Comparison of ENCODE assay signal across 19 cellular contexts in the genomic region with DNA sequence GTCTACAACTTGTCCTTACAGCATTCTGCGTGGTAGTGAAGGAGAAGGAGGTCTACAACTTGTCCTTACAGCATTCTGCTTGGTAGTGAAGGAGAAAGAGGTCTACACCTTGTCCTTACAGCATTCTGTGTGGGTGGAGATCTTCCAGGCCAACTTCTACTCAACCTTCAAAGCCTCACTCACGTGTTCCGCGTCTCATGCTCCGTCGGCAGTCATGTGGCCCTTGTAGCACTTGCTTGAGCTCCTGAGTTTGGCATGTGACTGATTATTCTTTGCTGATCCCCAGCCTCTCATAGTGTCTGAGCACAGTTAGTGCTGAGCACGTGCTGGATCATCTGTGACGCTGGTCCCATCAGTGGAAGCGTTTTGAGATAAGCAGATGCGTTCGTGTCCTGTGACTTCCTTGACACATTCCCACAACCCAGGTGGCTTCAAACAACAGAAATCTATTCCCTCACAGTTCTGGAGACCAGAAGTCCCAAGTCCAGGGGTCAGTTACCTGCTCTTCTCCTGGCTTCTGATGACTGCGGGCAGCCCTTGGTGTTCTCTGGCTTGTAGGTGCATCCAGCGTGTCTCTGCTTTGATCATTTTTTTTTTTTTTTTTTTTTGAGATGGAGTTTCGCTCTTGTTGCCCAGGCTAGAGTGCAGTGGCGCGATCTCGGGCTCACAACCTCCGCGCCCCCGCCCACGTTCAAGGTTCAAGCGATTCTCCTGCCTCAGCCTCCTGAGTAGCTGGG. TPM values are rescaled to one million over a fixed set of nuclear protein-coding genes. Genes with fewer than 3 reads are reported as not detected.
DNase-seq lines count a peak whose midpoint lies in the region; ATAC-seq and TF ChIP-seq lines count a peak whose summit lies in the region.
"Had no signal": no experiment of that assay in that cellular context is flagged by ENCODE, and none has a peak within 500 bp of the region (broad histone marks: within the 10 kb centered on the region; RNA-seq: fewer than 3 reads in every experiment).

No MANE protein-coding gene starts in this region.

- H3K4me3 ChIP-seq in CD8-positive, alpha-beta memory T cell (ENCODE audit: low read length), result no peak overlapping the region
- H3K4me3 ChIP-seq in SK-N-SH (ENCODE audit: low read depth in 2 of 2, low read length in 1 of 2), result no peak overlapping the region
- peak overlapping the region; percentile 95 for H3K4me3 ChIP-seq in neural cell (ENCODE audit: low read length)
- H3K4me3 ChIP-seq: esophagus muscularis mucosa, gastroesophageal sphincter, upper lobe of left lung had no signal

- H3K9me3 Mint-ChIP-seq in CD8-positive, alpha-beta memory T cell, result no peaks in the 10 kb centered on the region
- no peaks in the 10 kb centered on the region for H3K9me3 Mint-ChIP-seq in endothelial cell (ENCODE audit: unreplicated experiment)

- TF ChIP-seq RAD21 in SK-N-SH (IDR thresholded peaks at IDR 0.05; ENCODE audit: low read length) (no peak), neural cell (conservative IDR thresholded peaks at IDR 0.05) (no peak)

- peaks cover 0 to 23% (median 5%) of the 10 kb centered on the region in 3 donors for H3K36me3 Mint-ChIP-seq in CD8-positive, alpha-beta memory T cell
- peaks cover 9% of the 10 kb centered on the region for H3K36me3 Mint-ChIP-seq in endothelial cell (ENCODE audit: low read depth, unreplicated experiment)

- 96% methylated on average over 20 of the region's 22 CpGs for WGBS in SK-N-SH (ENCODE audit: low lambda C conversion rate)

- H3K4me2 ChIP-seq in SK-N-SH (0 out of 2 replicates have a peak overlapping the region, but pooled peaks have one; percentile 71), neural cell (ENCODE audit: low read length) (no peak overlapping the region)

- no peak for ATAC-seq in GM18502 (IDR thresholded peaks at IDR 0.05; ENCODE audit: poor library complexity, unreplicated experiment)
- ATAC-seq: gastroesophageal sphincter had no signal

- peaks cover 20% of the 10 kb centered on the region for H3K4me1 ChIP-seq in CD8-positive, alpha-beta memory T cell (ENCODE audit: insufficient read depth, low read length)
- peaks cover 0 to 21% of the 10 kb centered on the region in 2 experiments; a peak in 3 of 4 replicates for H3K4me1 ChIP-seq in SK-N-SH (ENCODE audit: control insufficient read depth in 1 of 2, insufficient read depth in 2 of 2, low read depth in 1 of 2, low read length in 1 of 2)

- H3K4me1 Mint-ChIP-seq in CD8-positive, alpha-beta memory T cell, result peaks cover 36 to 60% (median 41%) of the 10 kb centered on the region in 3 donors
- H3K4me1 Mint-ChIP-seq in endothelial cell (ENCODE audit: unreplicated experiment), result peaks cover 31% of the 10 kb centered on the region

- TF ChIP-seq CTCF in SK-N-SH (IDR thresholded peaks at IDR 0.05) (no peak), endothelial cell (IDR thresholded peaks at IDR 0.05; ENCODE audit: unreplicated experiment) (no peak), neural cell (IDR thresholded peaks at IDR 0.05; ENCODE audit: poor library complexity, severe bottlenecking) (no peak)

- H3K27me3 ChIP-seq in CD8-positive, alpha-beta memory T cell (ENCODE audit: insufficient read depth, low read length, poor library complexity, severe bottlenecking), result no peaks in the 10 kb centered on the region
- H3K27me3 ChIP-seq in SK-N-SH (ENCODE audit: insufficient read depth) (no peaks in the 10 kb centered on the region), neural cell (ENCODE audit: insufficient read depth, low read depth, low read length) (no peaks in the 10 kb centered on the region)
- H3K27me3 ChIP-seq: esophagus muscularis mucosa, gastroesophageal sphincter, stomach, upper lobe of left lung had no signal

- no peak overlapping the region for H2AFZ ChIP-seq in SK-N-SH (ENCODE audit: low read depth)
- no peak overlapping the region for H2AFZ ChIP-seq in neural cell (ENCODE audit: low read depth, low read length)

- TF ChIP-seq EP300 in SK-N-SH (IDR thresholded peaks at IDR 0.05; ENCODE audit: borderline replicate concordance in 1 of 2, low read depth in 1 of 2, low read length in 1 of 2), result no peak
- no peak for TF ChIP-seq EP300 in neural cell (conservative IDR thresholded peaks at IDR 0.05; ENCODE audit: poor library complexity, severe bottlenecking)

- CTCF ChIA-PET in CD8-positive, alpha-beta memory T cell (lab: Charles Lee), result no interaction called here
- CTCF ChIA-PET in SK-N-SH (lab: Yijun Ruan, JAX), result interaction anchor here (1.0 to 4.7 kb wide), 3 partner anchors 11 to 137 kb away, joined by 3 to 23 read pairs (median 9); no protein-coding TSS in a partner anchor

- H3K4me3 Mint-ChIP-seq in CD8-positive, alpha-beta memory T cell, result peak overlapping the region in 4 of 7 donors; percentile 32 to 88 (median 54)
- peak overlapping the region; percentile 52 for H3K4me3 Mint-ChIP-seq in endothelial cell (ENCODE audit: unreplicated experiment)

- no peaks in the 10 kb centered on the region for H3K9me3 ChIP-seq in CD8-positive, alpha-beta memory T cell (ENCODE audit: low read length)
- H3K9me3 ChIP-seq in SK-N-SH, result no peaks in the 10 kb centered on the region
- H3K9me3 ChIP-seq in neural cell (ENCODE audit: low read length), result no peaks in the 10 kb centered on the region
- H3K9me3 ChIP-seq: esophagus muscularis mucosa, gastroesophageal sphincter, stomach, upper lobe of left lung had no signal

- no peaks in the 10 kb centered on the region for H3K36me3 ChIP-seq in CD8-positive, alpha-beta memory T cell (ENCODE audit: insufficient read depth, low read length)
- H3K36me3 ChIP-seq in SK-N-SH (replicated peaks in 1 of 2; ENCODE audit: control insufficient read depth in 1 of 2, insufficient read depth in 2 of 2, low read length in 1 of 2), result peaks cover 0 to 2% of the 10 kb centered on the region in 2 experiments
- no peaks in the 10 kb centered on the region for H3K36me3 ChIP-seq in neural cell (ENCODE audit: insufficient read depth, low read length)
- H3K36me3 ChIP-seq: esophagus muscularis mucosa, gastroesophageal sphincter, stomach, upper lobe of left lung had no signal

- peaks cover 0 to 2% of the 10 kb centered on the region in 2 donors for H3K27me3 Mint-ChIP-seq in CD8-positive, alpha-beta memory T cell
- peaks cover 22% of the 10 kb centered on the region for H3K27me3 Mint-ChIP-seq in endothelial cell (ENCODE audit: unreplicated experiment)

- no peak overlapping the region for H3K27ac ChIP-seq in CD8-positive, alpha-beta memory T cell (ENCODE audit: low read depth, low read length)
- H3K27ac ChIP-seq in SK-N-SH (ENCODE audit: low read depth in 2 of 2, low read length in 1 of 2) (no peak overlapping the region), neural cell (ENCODE audit: low read length) (no peak overlapping the region)
- H3K27ac ChIP-seq: stomach, upper lobe of left lung had no signal

- POLR2A ChIA-PET in CD8-positive, alpha-beta memory T cell (lab: Charles Lee), result interaction anchor here (0.6 kb wide), 1 partner anchor 79 kb away, joined by 7 read pairs; no protein-coding TSS in a partner anchor
- POLR2A ChIA-PET in SK-N-SH (lab: Yijun Ruan, JAX), result no interaction called here

- H4K20me1 ChIP-seq in SK-N-SH (ENCODE audit: insufficient read depth) (peaks cover 80% of the 10 kb centered on the region), neural cell (ENCODE audit: insufficient read depth) (peaks cover 58% of the 10 kb centered on the region)

- peaks cover 86% of the 10 kb centered on the region for H3K79me2 ChIP-seq in SK-N-SH (ENCODE audit: insufficient read depth)
- peaks cover 60% of the 10 kb centered on the region for H3K79me2 ChIP-seq in neural cell (replicated peaks; ENCODE audit: insufficient read depth, low read length)

- no peaks in the 10 kb centered on the region for H3K9me2 ChIP-seq in SK-N-SH
- no peaks in the 10 kb centered on the region for H3K9me2 ChIP-seq in neural cell (ENCODE audit: insufficient read depth, low read length)

- DNase-seq in CD8-positive, alpha-beta memory T cell, result no peak
- DNase-seq in SK-N-SH, result no peak
- DNase-seq in endothelial cell (ENCODE audit: low spot score), result no peak
- no peak for DNase-seq in activated CD4-positive, alpha-beta T cell treated with anti-CD3 and anti-CD28 coated beads for 48 hours
- no peak for DNase-seq in NCI-H1105 (lab: John Stamatoyannopoulos, UW)
- no peak for DNase-seq in NCI-H2227 (lab: John Stamatoyannopoulos, UW; ENCODE audit: unreplicated experiment)
- DNase-seq: activated CD4-positive, alpha-beta T cell treated with anti-CD3 and anti-CD28 coated beads, Interleukin-2, amount 50 U/mL, for 1 hour; activated gamma-delta T cell; anterior cingulate cortex; kidney; NCI-H1436 treated with DMSO at 0.1 percent for 48 hours; NCI-H526 treated with DMSO at 0.1 percent for 48 hours; stimulated activated CD4-positive, alpha-beta T cell treated with anti-CD3 and anti-CD28 coated beads, Interleukin-12 subunit alpha, Interleukin-12 subunit beta, amount 100 ng/mL, for 4 hours; stomach; upper lobe of left lung had no signal

- H3K27ac Mint-ChIP-seq in CD8-positive, alpha-beta memory T cell, result peak overlapping the region in 3 of 8 donors; percentile 37 to 95 (median 89)
- H3K27ac Mint-ChIP-seq in endothelial cell (ENCODE audit: unreplicated experiment), result no peak overlapping the region

- no peaks in the 10 kb centered on the region for H3F3A ChIP-seq in SK-N-SH (replicated peaks; ENCODE audit: insufficient read depth)
- peaks cover 4% of the 10 kb centered on the region for H3F3A ChIP-seq in neural cell (ENCODE audit: insufficient read depth, low read length, poor library complexity, severe bottlenecking)

- H3K9ac ChIP-seq in SK-N-SH, result no peak overlapping the region
- no peak overlapping the region for H3K9ac ChIP-seq in neural cell (ENCODE audit: low read length)

RNA-seq across cellular contexts. Expression of gene SS18L1, which starts 2.6 kb away (rescaled TPM):
- total RNA-seq in CD8-positive, alpha-beta memory T cell, result 10 to 100 TPM; 16.9 to 18.5 TPM
- 0.86 TPM for polyA plus RNA-seq in CD8-positive, alpha-beta memory T cell
- 10.7 and 13.1 TPM in 2 replicates for polyA plus RNA-seq in SK-N-SH (2012; rRNA removed)
- 6.1 and 7.6 TPM in 2 replicates for polyA plus RNA-seq in SK-N-SH (2012; cell fraction: cytosol; rRNA removed)
- polyA plus RNA-seq in SK-N-SH (2012; cell fraction: nucleus; rRNA removed), result 38.4 and 51.9 TPM in 2 replicates
- 17.5 TPM for total RNA-seq in endothelial cell (ENCODE audit: unreplicated experiment)
- 117 and 132 TPM in 2 replicates for polyA plus RNA-seq in neural cell
- polyA minus RNA-seq in neural cell, result 119 and 121 TPM in 2 replicates

RNA-seq across cellular contexts. Expression of gene PSMA7, which starts 3.0 kb away (rescaled TPM):
- 100 to 1,000 TPM; 447 to 464 TPM for total RNA-seq in CD8-positive, alpha-beta memory T cell
- polyA plus RNA-seq in CD8-positive, alpha-beta memory T cell, result 459 TPM
- 687 and 801 TPM in 2 replicates for polyA plus RNA-seq in SK-N-SH (2012; rRNA removed)
- 613 and 674 TPM in 2 replicates for polyA plus RNA-seq in SK-N-SH (2012; cell fraction: cytosol; rRNA removed)
- 549 and 666 TPM in 2 replicates for polyA plus RNA-seq in SK-N-SH (2012; cell fraction: nucleus; rRNA removed)
- 302 TPM for total RNA-seq in endothelial cell (ENCODE audit: unreplicated experiment)
- 871 and 874 TPM in 2 replicates for polyA plus RNA-seq in neural cell
- polyA minus RNA-seq in neural cell, result 181 and 185 TPM in 2 replicates

RNA-seq across cellular contexts. Expression of gene LSM14B, which starts 23.9 kb away (rescaled TPM):
- 10 to 100 TPM; 35.8 to 36.4 TPM for total RNA-seq in CD8-positive, alpha-beta memory T cell
- polyA plus RNA-seq in CD8-positive, alpha-beta memory T cell, result 1.1 TPM
- polyA plus RNA-seq in SK-N-SH (2012; rRNA removed) (52.2 and 64.6 TPM in 2 replicates), neural cell (207 and 213 TPM in 2 replicates)
- 36.9 and 51.7 TPM in 2 replicates for polyA plus RNA-seq in SK-N-SH (2012; cell fraction: cytosol; rRNA removed)
- 45.2 and 49.2 TPM in 2 replicates for polyA plus RNA-seq in SK-N-SH (2012; cell fraction: nucleus; rRNA removed)
- 35.3 TPM for total RNA-seq in endothelial cell (ENCODE audit: unreplicated experiment)
- 130 and 131 TPM in 2 replicates for polyA minus RNA-seq in neural cell

RNA-seq across cellular contexts. Expression of gene MTG2, which starts 36.6 kb away (rescaled TPM):
- total RNA-seq in CD8-positive, alpha-beta memory T cell, result 10 to 100 TPM; 44.6 to 45.9 TPM
- polyA plus RNA-seq in CD8-positive, alpha-beta memory T cell, result 19.0 TPM
- polyA plus RNA-seq in SK-N-SH (2012; rRNA removed), result 36.6 and 42.9 TPM in 2 replicates
- 25.8 and 27.8 TPM in 2 replicates for polyA plus RNA-seq in SK-N-SH (2012; cell fraction: cytosol; rRNA removed)
- polyA plus RNA-seq in SK-N-SH (2012; cell fraction: nucleus; rRNA removed), result 66.8 and 75.1 TPM in 2 replicates
- total RNA-seq in endothelial cell (ENCODE audit: unreplicated experiment), result 20.2 TPM
- polyA plus RNA-seq in neural cell, result 22.4 and 36.1 TPM in 2 replicates
- 21.3 and 23.1 TPM in 2 replicates for polyA minus RNA-seq in neural cell

Comparison
In these comparisons a context has a peak if more than half of its experiments do, and no peak if none do; other contexts are left out.
1. RNA of gene LSM14B, which starts 23.9 kb away (polyA plus RNA-seq): 207 to 213 TPM in neural cell and 36.9 to 64.6 TPM in SK-N-SH; 1.1 TPM in CD8-positive, alpha-beta memory T cell (single experiment); every median in the first group is over 10 times any median in the second.